Comparison of ENCODE assay signal across 8 cellular contexts in the genomic region with DNA sequence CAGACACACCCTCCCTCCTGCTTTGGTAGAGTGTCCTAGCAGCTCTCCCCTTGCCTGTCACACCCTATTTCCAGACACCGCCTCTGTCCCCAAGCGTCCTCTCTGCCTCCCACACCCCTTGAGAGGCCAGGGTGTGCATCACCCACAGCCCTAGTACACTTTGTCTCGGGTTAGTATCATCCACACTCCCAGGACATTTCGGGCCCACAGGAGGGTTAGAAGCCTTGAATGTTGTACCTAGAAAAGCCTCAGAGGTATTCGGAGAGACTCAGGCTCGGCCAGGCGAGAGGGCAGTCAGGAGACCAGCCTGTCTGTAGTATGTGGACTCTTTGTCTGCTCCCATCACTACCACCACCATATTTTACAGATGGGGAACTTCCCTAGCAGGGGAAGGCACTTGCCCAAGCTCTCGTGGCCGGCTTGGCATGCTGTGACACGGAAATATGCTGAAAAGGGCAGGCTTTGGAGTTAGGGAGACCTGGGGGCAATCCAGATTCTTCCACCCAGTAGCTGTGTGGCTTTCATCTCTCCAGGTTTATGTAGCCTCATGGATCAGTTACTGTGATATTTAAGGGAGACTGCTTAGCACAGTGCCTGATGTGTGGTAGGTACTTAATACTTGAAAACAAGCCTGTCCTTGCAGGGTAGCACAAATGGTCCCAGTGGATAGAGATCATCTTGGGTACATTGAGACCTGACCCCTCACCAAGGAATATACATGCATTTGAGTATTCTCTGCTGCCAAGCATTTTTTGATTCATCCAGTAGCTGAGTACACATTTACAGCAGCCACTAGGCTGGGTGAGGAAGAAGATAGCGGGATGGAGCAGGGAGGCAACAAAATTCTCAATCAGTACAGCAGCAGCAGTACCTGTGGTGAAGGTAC. TPM values are rescaled to one million over a fixed set of nuclear protein-coding genes. Genes with fewer than 3 reads are reported as not detected.
DNase-seq lines count a peak whose midpoint lies in the region; ATAC-seq and TF ChIP-seq lines count a peak whose summit lies in the region.

No MANE protein-coding gene starts in this region.

- peak in 1 of 2 donors; percentile 5 for TF ChIP-seq POLR2A in heart left ventricle (IDR thresholded peaks at IDR 0.05)
- no peak for TF ChIP-seq POLR2A in uterus (IDR thresholded peaks at IDR 0.05)

- peak overlapping the region; percentile 95 for H3K56ac ChIP-seq in mesendoderm (ENCODE audit: low read length)

- H2BK15ac ChIP-seq in mesendoderm (replicated peaks; ENCODE audit: low read depth) = no peak overlapping the region

- WGBS in heart left ventricle, 4 donors = 51 to 68% (median 60%) methylated on average over 9 to 11 of the region's 11 CpGs
- no CpG with 5 or more reads among the region's 11 CpGs for WGBS in mesendoderm (ENCODE audit: extremely low coverage, insufficient coverage, low lambda C conversion rate)

- H3K23ac ChIP-seq in mesendoderm (ENCODE audit: low read length) = no peak overlapping the region

- H4K5ac ChIP-seq in mesendoderm (ENCODE audit: low read length) = no peak overlapping the region

- H4K8ac ChIP-seq in mesendoderm (ENCODE audit: low read depth, low read length) = no peak overlapping the region

- intact Hi-C loops in heart left ventricle (cut with DNase I) = loop anchor here in 7 of 10 donors (5.0 to 10.0 kb wide), 4 partner anchors 51 to 471 kb away; partner anchors contain the start of genes LSM3 (in 1 of the 7) and XPC (in 1 of the 7)
- intact Hi-C loops in Right ventricle myocardium superior (cut with DNase I) = no loop called here
- intact Hi-C loops in uterus (cut with DNase I; ENCODE audit: low total_unique reads) = loop anchor here (10.0 kb wide), 1 partner anchor 49 kb away; the partner anchor contains the start of genes LSM3 and XPC

- H3K27me3 ChIP-seq in heart left ventricle = no peaks in the 10 kb centered on the region
- no peaks in the 10 kb centered on the region for H3K27me3 ChIP-seq in brain microvascular endothelial cell (replicated peaks)
- no peaks in the 10 kb centered on the region for H3K27me3 ChIP-seq in mesendoderm (ENCODE audit: insufficient read depth, low read length, poor library complexity)
- no peaks in the 10 kb centered on the region for H3K27me3 ChIP-seq in uterus

- H3K9ac ChIP-seq in mesendoderm (ENCODE audit: low read length) = peak overlapping the region; percentile 95

- no peak overlapping the region for H3K18ac ChIP-seq in mesendoderm (ENCODE audit: low read length)

- in situ Hi-C loops in brain microvascular endothelial cell (cut with HindIII; ENCODE audit: low pct_ligation_motif_present, low sequenced_read_pairs) = no loop called here

- no peaks in the 10 kb centered on the region for H3K9me3 ChIP-seq in heart left ventricle
- no peaks in the 10 kb centered on the region for H3K9me3 ChIP-seq in uterus

- peaks cover 2 to 47% (median 40%) of the 10 kb centered on the region in 9 donors for H3K36me3 ChIP-seq in heart left ventricle
- H3K36me3 ChIP-seq in brain microvascular endothelial cell (replicated peaks) = peaks cover 25% of the 10 kb centered on the region
- H3K36me3 ChIP-seq in mesendoderm (ENCODE audit: control insufficient read depth, insufficient read depth, low read length) = peaks cover 3% of the 10 kb centered on the region
- no peaks in the 10 kb centered on the region for H3K36me3 ChIP-seq in uterus

- H3K4me1 ChIP-seq in heart left ventricle (peaks cover 9 to 48% (median 32%) of the 10 kb centered on the region in 12 donors), mesendoderm (ENCODE audit: control insufficient read depth, low read depth, low read length) (peaks cover 7% of the 10 kb centered on the region), uterus (peaks cover 16 to 23% of the 10 kb centered on the region in 2 donors)

- H3K4ac ChIP-seq in mesendoderm (ENCODE audit: low read depth, low read length) = no peak overlapping the region

- no peak for TF ChIP-seq CTCF in heart left ventricle (IDR thresholded peaks at IDR 0.05)
- no peak for TF ChIP-seq CTCF in brain microvascular endothelial cell (IDR thresholded peaks at IDR 0.05; ENCODE audit: low read depth, low read length, missing control alignments)
- no peak for TF ChIP-seq CTCF in uterus (IDR thresholded peaks at IDR 0.05)

- peak overlapping the region; percentile 88 to 96 (median 92) for H3K27ac ChIP-seq in heart left ventricle
- H3K27ac ChIP-seq in brain microvascular endothelial cell = peak overlapping the region; percentile 75
- no peak overlapping the region for H3K27ac ChIP-seq in mesendoderm (ENCODE audit: low read depth, low read length)
- peak overlapping the region; percentile 87 to 95 for H3K27ac ChIP-seq in uterus

- H3K79me2 ChIP-seq in mesendoderm (ENCODE audit: control insufficient read depth, insufficient read depth, low read length) = peaks cover 33% of the 10 kb centered on the region

- H2BK5ac ChIP-seq in mesendoderm (ENCODE audit: low read length) = no peak overlapping the region

- no peak overlapping the region for H2AK5ac ChIP-seq in mesendoderm (ENCODE audit: low read length)

- peak in 1 of 5 donors; percentile 90 for DNase-seq in heart left ventricle
- no peak for DNase-seq in Right ventricle myocardium superior
- DNase-seq in brain microvascular endothelial cell = no peak
- DNase-seq in mesendoderm = no peak
- no peak for DNase-seq in uterus
- no peak for DNase-seq in NCI-H1417 (lab: John Stamatoyannopoulos, UW)
- no peak for DNase-seq in GM19238 (ENCODE audit: insufficient read length, low spot score)
- DNase-seq in stimulated activated CD4-positive, alpha-beta T cell treated with anti-CD3 and anti-CD28 coated beads, Interleukin-4, amount 100 ng/mL, for 24 hours = no peak

- peaks cover 41% of the 10 kb centered on the region for H3K79me1 ChIP-seq in mesendoderm (ENCODE audit: low read length)

- ATAC-seq in heart left ventricle (peak in 2 of 4 donors; percentile 35 to 74), Right ventricle myocardium superior (ENCODE audit: poor library complexity) (no peak)

- no peak overlapping the region for H2BK120ac ChIP-seq in mesendoderm (ENCODE audit: low read depth, low read length)

- H3K4me2 ChIP-seq in mesendoderm (ENCODE audit: low read length) = peak overlapping the region; percentile 93

- peak overlapping the region; percentile 68 to 91 (median 85) for H3K4me3 ChIP-seq in heart left ventricle
- H3K4me3 ChIP-seq in brain microvascular endothelial cell (ENCODE audit: low read depth, low read length) = peak overlapping the region; percentile 99
- peak overlapping the region; percentile 88 for H3K4me3 ChIP-seq in mesendoderm (ENCODE audit: low read length)
- peak overlapping the region; percentile 72 to 84 for H3K4me3 ChIP-seq in uterus

RNA-seq across cellular contexts. Expression of gene TMEM43, which starts 1.4 kb away (rescaled TPM):
- 10 to 100 TPM; 30.5 to 98.6 (median 46.0) TPM for total RNA-seq in heart left ventricle
- polyA plus RNA-seq in heart left ventricle = 100 to 1,000 TPM in 1 of 2 donors, 10 to 100 TPM in 1; 26.1 to 150 TPM
- total RNA-seq in Right ventricle myocardium superior = 32.1 TPM
- polyA plus RNA-seq in mesendoderm (2013, experiment 1 of 2) = 29.4 TPM
- polyA plus RNA-seq in mesendoderm (2013, experiment 2 of 2) = 28.9 TPM
- 100 to 1,000 TPM in 2 of 4 donors, 10 to 100 TPM in 2; 93.5 to 114 (median 102) TPM for total RNA-seq in uterus

RNA-seq across cellular contexts. Expression of gene CHCHD4, which starts 1.6 kb away (rescaled TPM):
- total RNA-seq in heart left ventricle (10 to 100 TPM; 14.8 to 31.1 (median 25.9) TPM), Right ventricle myocardium superior (35.9 TPM), uterus (10 to 100 TPM in 1 of 4 donors, 1 to 10 TPM in 3; 6.2 to 12.0 (median 7.8) TPM)
- 10 to 100 TPM; 19.0 to 31.3 TPM for polyA plus RNA-seq in heart left ventricle
- polyA plus RNA-seq in mesendoderm (2013, experiment 1 of 2) = 21.8 TPM
- 21.7 TPM for polyA plus RNA-seq in mesendoderm (2013, experiment 2 of 2)

RNA-seq across cellular contexts. Expression of gene XPC, which starts 52.1 kb away (rescaled TPM):
- total RNA-seq in heart left ventricle (10 to 100 TPM in 5 of 9 donors, 1 to 10 TPM in 4; 7.0 to 20.0 (median 11.1) TPM), Right ventricle myocardium superior (7.7 TPM), uterus (10 to 100 TPM; 15.3 to 85.8 (median 48.5) TPM)
- 1 to 10 TPM; 6.1 to 9.2 TPM for polyA plus RNA-seq in heart left ventricle
- polyA plus RNA-seq in mesendoderm (2013, experiment 1 of 2) = 12.8 TPM
- polyA plus RNA-seq in mesendoderm (2013, experiment 2 of 2) = 12.3 TPM

RNA-seq across cellular contexts. Expression of gene LSM3, which starts 52.4 kb away (rescaled TPM):
- total RNA-seq in heart left ventricle (10 to 100 TPM; 11.6 to 15.9 (median 13.7) TPM), Right ventricle myocardium superior (16.8 TPM), uterus (10 to 100 TPM in 3 of 4 donors, 1 to 10 TPM in 1; 10.0 to 14.1 (median 11.9) TPM)
- polyA plus RNA-seq in heart left ventricle = 10 to 100 TPM; 11.7 to 14.0 TPM
- 50.3 TPM for polyA plus RNA-seq in mesendoderm (2013, experiment 1 of 2)
- polyA plus RNA-seq in mesendoderm (2013, experiment 2 of 2) = 49.8 TPM
